In the genomic region with DNA sequence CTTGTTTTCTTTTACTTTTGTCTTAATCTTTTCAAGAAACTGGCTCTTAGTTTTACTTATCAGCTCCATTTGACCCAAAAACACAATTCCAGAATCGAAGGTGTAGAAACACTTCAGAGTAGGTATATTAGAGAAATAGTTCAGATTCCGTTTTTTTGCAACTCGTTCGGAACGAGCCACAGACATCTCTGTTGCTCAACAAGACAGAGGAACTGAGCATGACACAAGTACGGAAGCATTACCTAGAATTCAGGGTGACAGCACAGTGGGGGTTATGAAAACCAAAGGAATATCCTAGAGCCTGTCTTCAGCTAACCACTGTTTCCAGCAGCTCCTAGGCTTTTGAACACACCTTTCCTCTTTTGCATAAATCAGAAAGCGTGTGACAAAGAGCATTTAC, we compare ENCODE assay signal across 17 cellular contexts. TPM values are rescaled to one million over a fixed set of nuclear protein-coding genes. Genes with fewer than 3 reads are reported as not detected.
"Had no signal": no experiment of that assay in that cellular context is flagged by ENCODE, and none has a peak within 500 bp of the region (broad histone marks: within the 10 kb centered on the region; RNA-seq: fewer than 3 reads in every experiment).

No MANE protein-coding gene starts in this region.

- H3K9me3 Mint-ChIP-seq: mesothelial cell of epicardium; neural crest cell; stimulated activated memory B cell treated with anti-CD40 and anti-IgM and Interleukin-4, amounts not matched to agents 10 μg/mL and 1 μg/mL and 100 μg/mL, for 72 hours had no signal

- H3K4me1 Mint-ChIP-seq: stimulated activated memory B cell treated with anti-CD40 and anti-IgM and Interleukin-4, amounts not matched to agents 10 μg/mL and 1 μg/mL and 100 μg/mL, for 72 hours had no signal

- H3K4me3 ChIP-seq: ovary had no signal

- H3K36me3 Mint-ChIP-seq: mesothelial cell of epicardium; stimulated activated memory B cell treated with anti-CD40 and anti-IgM and Interleukin-4, amounts not matched to agents 10 μg/mL and 1 μg/mL and 100 μg/mL, for 72 hours had no signal

- H3K4me1 ChIP-seq: foreskin keratinocyte had no signal

- DNase-seq: activated CD4-positive, CD25-positive, alpha-beta regulatory T cell; activated naive CD4-positive, alpha-beta T cell treated with Interleukin-2 at 50 U/mL for 16 hours; anterior cingulate cortex; brain microvascular endothelial cell; cortex of kidney; effector memory CD4-positive, alpha-beta T cell; foreskin keratinocyte; glutamatergic neuron; kidney glomerular epithelial cell; ovary; stimulated activated CD4-positive, alpha-beta T cell treated with anti-CD3 and anti-CD28 coated beads, Interleukin-12 subunit alpha, Interleukin-12 subunit beta, amount 100 ng/mL, for 4 hours; stimulated activated CD4-positive, alpha-beta T cell treated with anti-CD3 and anti-CD28 coated beads, Interleukin-2, amount 100 ng/mL, for 24 hours had no signal

- H3K27ac ChIP-seq: brain microvascular endothelial cell, foreskin keratinocyte, ovary had no signal

- H3K27me3 ChIP-seq: brain microvascular endothelial cell, foreskin keratinocyte, ovary had no signal

- H3K9me3 ChIP-seq: ovary had no signal

- ATAC-seq: foreskin keratinocyte; stimulated activated memory B cell treated with anti-CD40 and anti-IgM and Interleukin-4, amounts not matched to agents 10 μg/mL and 1 μg/mL and 100 μg/mL, for 72 hours had no signal

- H3K4me3 Mint-ChIP-seq: mesothelial cell of epicardium; neural crest cell; stimulated activated memory B cell treated with anti-CD40 and anti-IgM and Interleukin-4, amounts not matched to agents 10 μg/mL and 1 μg/mL and 100 μg/mL, for 72 hours; T-helper 2 cell treated with Interferon-gamma antibody and Interleukin-4, amounts not matched to agents 5 μg/mL and 100 μg/mL, for 36 hours had no signal

- H3K36me3 ChIP-seq: brain microvascular endothelial cell, ovary had no signal

RNA-seq across cellular contexts. Expression of gene HRH4, which starts 5.1 kb away (rescaled TPM):
- total RNA-seq: activated CD8-positive, alpha-beta memory T cell treated with anti-CD3 and anti-CD28 coated beads for 36 hours; mesothelial cell of epicardium; ovary had no signal
- polyA plus RNA-seq: foreskin keratinocyte had no signal
